ENCODE assay signal across 9 cellular contexts in genomic region chr1:110630770-110631663, GRCh38. TPM values are rescaled to one million over a fixed set of nuclear protein-coding genes. Genes with fewer than 3 reads are reported as not detected.
DNase-seq lines count a peak whose midpoint lies in the region; ATAC-seq, FAIRE-seq and TF ChIP-seq lines count a peak whose summit lies in the region.
"Had no signal": no experiment of that assay in that cellular context is flagged by ENCODE, and none has a peak within 500 bp of the region (broad histone marks: within the 10 kb centered on the region; RNA-seq: fewer than 3 reads in every experiment).

No MANE protein-coding gene starts in this region.

- no peaks in the 10 kb centered on the region for H3K9me3 ChIP-seq in NT2/D1 (ENCODE audit: insufficient read depth, low read length)

- H3K27ac ChIP-seq in substantia nigra (ENCODE audit: low read depth, low read length, poor library complexity, severe bottlenecking), result no peak overlapping the region

- DNase-seq in D721Med (ENCODE audit: insufficient read length, low spot score) (no peak), HT1080 (ENCODE audit: low read depth) (peak; percentile 58), NT2/D1 (ENCODE audit: low read depth, low spot score) (peak; percentile 70), erythroblast (lab: John Stamatoyannopoulos, UW) (peak; percentile 54 to 80), nephron progenitor cell (peak; percentile 82), substantia nigra (lab: John Stamatoyannopoulos, UW) (peak in 38 of 49 donors; percentile 6 to 74 (median 48))
- peak; percentile 84 for DNase-seq in activated CD8-positive, alpha-beta memory T cell treated with anti-CD3 and anti-CD28 coated beads, Interleukin-2, amount 50 U/mL, for 4 hours

- no peak for TF ChIP-seq POLR2A in erythroblast (IDR thresholded peaks at IDR 0.05; ENCODE audit: low read length)

- H3K36me3 Mint-ChIP-seq in nephron progenitor cell (ENCODE audit: low read depth), result no peaks in the 10 kb centered on the region

- H3K36me3 ChIP-seq in NT2/D1 (ENCODE audit: insufficient read depth, insufficient read length, low read length), result no peaks in the 10 kb centered on the region

- H3K27me3 Mint-ChIP-seq in nephron progenitor cell (ENCODE audit: low read depth, poor library complexity), result peaks cover 44% of the 10 kb centered on the region

- peak; percentile 41 for ATAC-seq in GM21423 (IDR thresholded peaks at IDR 0.05; ENCODE audit: unreplicated experiment)

- no peak overlapping the region for H3K4me3 Mint-ChIP-seq in nephron progenitor cell

- no peak overlapping the region for H3K9ac ChIP-seq in NT2/D1 (ENCODE audit: insufficient read length, low read depth)

- H3K4me1 Mint-ChIP-seq in nephron progenitor cell, result no peaks in the 10 kb centered on the region

- H3K27ac Mint-ChIP-seq in nephron progenitor cell, result no peak overlapping the region

- TF ChIP-seq CTCF in D721Med (IDR thresholded peaks at IDR 0.05; ENCODE audit: insufficient read depth, missing control alignments), result peak; percentile 79
- TF ChIP-seq CTCF in nephron progenitor cell (IDR thresholded peaks at IDR 0.05), result peak; percentile 77

- H3K4me1 ChIP-seq in NT2/D1 (ENCODE audit: insufficient read depth, insufficient read length), result no peaks in the 10 kb centered on the region

- H3K27me3 ChIP-seq in NT2/D1 (ENCODE audit: insufficient read depth, insufficient read length), result no peaks in the 10 kb centered on the region

- no peak for FAIRE-seq in D721Med (lab: Jason Lieb, UNC)
- FAIRE-seq: endometrium had no signal

- no peak overlapping the region for H3K4me3 ChIP-seq in NT2/D1 (ENCODE audit: insufficient read length, low read depth)

- no peaks in the 10 kb centered on the region for H3K9me3 Mint-ChIP-seq in nephron progenitor cell

RNA-seq across cellular contexts. Expression of gene KCNA2, which starts 24.9 kb away (rescaled TPM):
- total RNA-seq in HT1080 (2014; rRNA removed; shearing (Covaris generic)), result not detected in 2 replicates
- not detected in 2 replicates for polyA plus RNA-seq in HT1080 (2015; cell fraction: cytosol; rRNA removed)
- polyA plus RNA-seq in HT1080 (2015; cell fraction: nucleus; rRNA removed), result not detected in 2 replicates

RNA-seq across cellular contexts. Expression of gene KCNA3, which starts 43.7 kb away (rescaled TPM):
- not detected in 2 replicates for total RNA-seq in HT1080 (2014; rRNA removed; shearing (Covaris generic))
- polyA plus RNA-seq in HT1080 (2015; cell fraction: cytosol; rRNA removed), result not detected in 2 replicates
- not detected in 2 replicates for polyA plus RNA-seq in HT1080 (2015; cell fraction: nucleus; rRNA removed)
